Comparison of ENCODE assay signal across 7 cellular contexts in genomic region chr19:33819496-33819874, GRCh38. TPM values are rescaled to one million over a fixed set of nuclear protein-coding genes. Genes with fewer than 3 reads are reported as not detected.
A peak's percentile ranks its signal among the peaks of the same experiment; 100 is the strongest.
DNase-seq lines count a peak whose midpoint lies in the region; ATAC-seq and TF ChIP-seq lines count a peak whose summit lies in the region.

No MANE protein-coding gene starts in this region.

- H3K9me3 ChIP-seq in iPS-18c (ENCODE audit: control insufficient read depth, insufficient read depth, low read length): no peaks in the 10 kb centered on the region

- 0 out of 2 replicates have a peak overlapping the region, but pooled peaks have one; percentile 15 for H3K4me3 Mint-ChIP-seq in HFFc6
- peak overlapping the region; percentile 40 for H3K4me3 Mint-ChIP-seq in activated naive CD8-positive, alpha-beta T cell treated with anti-CD3 and anti-CD28 coated beads for 36 hours
- H3K4me3 Mint-ChIP-seq in stimulated activated memory B cell treated with anti-CD40 and anti-IgM and Interleukin-4, amounts not matched to agents 10 μg/mL and 1 μg/mL and 100 μg/mL, for 72 hours: peak overlapping the region; percentile 50

- no peak for TF ChIP-seq CTCF in HFFc6 (IDR thresholded peaks at IDR 0.05)

- no peak overlapping the region for H3K27ac Mint-ChIP-seq in HFFc6
- H3K27ac Mint-ChIP-seq in activated naive CD8-positive, alpha-beta T cell treated with anti-CD3 and anti-CD28 coated beads for 36 hours: peak overlapping the region; percentile 66
- peak overlapping the region; percentile 48 for H3K27ac Mint-ChIP-seq in stimulated activated memory B cell treated with anti-CD40 and anti-IgM and Interleukin-4, amounts not matched to agents 10 μg/mL and 1 μg/mL and 100 μg/mL, for 72 hours

- H3K27me3 Mint-ChIP-seq in HFFc6 (ENCODE audit: insufficient read depth): peaks cover 9% of the 10 kb centered on the region; the same call in 1 of the 2 replicates
- peaks cover 29% of the 10 kb centered on the region for H3K27me3 Mint-ChIP-seq in activated naive CD8-positive, alpha-beta T cell treated with anti-CD3 and anti-CD28 coated beads for 36 hours
- peaks cover 9% of the 10 kb centered on the region for H3K27me3 Mint-ChIP-seq in stimulated activated memory B cell treated with anti-CD40 and anti-IgM and Interleukin-4, amounts not matched to agents 10 μg/mL and 1 μg/mL and 100 μg/mL, for 72 hours

- DNase-seq in HFFc6 (no peak), middle frontal gyrus (ENCODE audit: extremely low spot score, low spot score) (no peak), dedifferentiated amniotic fluid mesenchymal stem cell (ENCODE audit: extremely low spot score) (no peak)
- no peak for DNase-seq in activated naive CD8-positive, alpha-beta T cell treated with anti-CD3 and anti-CD28 coated beads for 36 hours

- ATAC-seq in stimulated activated memory B cell treated with anti-CD40 and anti-IgM and Interleukin-4, amounts not matched to agents 10 μg/mL and 1 μg/mL and 100 μg/mL, for 72 hours: no peak
- ATAC-seq in HG02885 (IDR thresholded peaks at IDR 0.05; ENCODE audit: poor library complexity, unreplicated experiment): no peak

- H3K4me1 Mint-ChIP-seq in HFFc6 (ENCODE audit: low read depth): peaks cover 6% of the 10 kb centered on the region; the same call in 1 of the 2 replicates
- peaks cover 14% of the 10 kb centered on the region for H3K4me1 Mint-ChIP-seq in activated naive CD8-positive, alpha-beta T cell treated with anti-CD3 and anti-CD28 coated beads for 36 hours
- peaks cover 16% of the 10 kb centered on the region for H3K4me1 Mint-ChIP-seq in stimulated activated memory B cell treated with anti-CD40 and anti-IgM and Interleukin-4, amounts not matched to agents 10 μg/mL and 1 μg/mL and 100 μg/mL, for 72 hours

- peak overlapping the region; percentile 58 for H3K4me3 ChIP-seq in iPS-18c (ENCODE audit: insufficient read depth, low read depth, low read length)

- H3K9me3 Mint-ChIP-seq in HFFc6: no peaks in the 10 kb centered on the region
- H3K9me3 Mint-ChIP-seq in activated naive CD8-positive, alpha-beta T cell treated with anti-CD3 and anti-CD28 coated beads for 36 hours: no peaks in the 10 kb centered on the region
- no peaks in the 10 kb centered on the region for H3K9me3 Mint-ChIP-seq in stimulated activated memory B cell treated with anti-CD40 and anti-IgM and Interleukin-4, amounts not matched to agents 10 μg/mL and 1 μg/mL and 100 μg/mL, for 72 hours

- H3K36me3 Mint-ChIP-seq in HFFc6 (ENCODE audit: low read depth): no peaks in the 10 kb centered on the region
- H3K36me3 Mint-ChIP-seq in activated naive CD8-positive, alpha-beta T cell treated with anti-CD3 and anti-CD28 coated beads for 36 hours: no peaks in the 10 kb centered on the region
- H3K36me3 Mint-ChIP-seq in stimulated activated memory B cell treated with anti-CD40 and anti-IgM and Interleukin-4, amounts not matched to agents 10 μg/mL and 1 μg/mL and 100 μg/mL, for 72 hours: no peaks in the 10 kb centered on the region

RNA-seq across cellular contexts. Expression of gene KCTD15, which starts 22.8 kb away (rescaled TPM):
- total RNA-seq in HFFc6 (2021; fragmentation: NEBNext Ultra II Directional; extraction: Animal tissue kit (Norgen Biotek cat#: 25700)): 10 to 100 TPM in 1 of 6 experiments, 1 to 10 TPM in 5; 5.9 to 11.7 (median 7.1) TPM
- 1 to 10 TPM; 7.5 to 9.9 TPM for total RNA-seq in activated naive CD8-positive, alpha-beta T cell treated with anti-CD3 and anti-CD28 coated beads for 36 hours
